18 cellular contexts compared by ENCODE assay signal in the genomic region with DNA sequence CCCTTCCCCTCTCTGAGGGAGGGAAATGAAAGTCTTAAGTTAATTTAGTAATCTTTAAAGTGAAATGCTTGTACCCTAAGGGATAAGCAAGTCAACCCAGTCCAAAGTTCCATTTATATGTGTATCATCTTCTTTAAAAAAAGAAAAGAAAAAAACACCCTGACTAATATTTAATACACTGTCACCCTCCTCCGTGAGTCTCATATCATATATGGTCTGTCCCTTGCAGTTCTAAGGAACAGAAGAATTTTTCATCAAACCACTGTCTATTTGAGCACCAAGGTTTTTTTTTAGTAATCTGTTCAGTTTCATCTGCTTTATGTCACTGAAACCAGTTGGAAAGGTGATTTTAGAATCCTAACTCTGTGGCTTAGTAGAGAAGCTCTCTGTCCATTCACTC. TPM values are rescaled to one million over a fixed set of nuclear protein-coding genes. Genes with fewer than 3 reads are reported as not detected.
DNase-seq lines count a peak whose midpoint lies in the region; ATAC-seq and TF ChIP-seq lines count a peak whose summit lies in the region.
"Had no signal": no experiment of that assay in that cellular context is flagged by ENCODE, and none has a peak within 500 bp of the region (broad histone marks: within the 10 kb centered on the region; RNA-seq: fewer than 3 reads in every experiment).

No MANE protein-coding gene starts in this region.

- ATAC-seq in CD4-positive, CD25-positive, alpha-beta regulatory T cell (ENCODE audit: low read depth in 2 of 2) = no peak
- ATAC-seq: A549, left lobe of liver, mucosa of descending colon had no signal

- no peaks in the 10 kb centered on the region for H3K27me3 ChIP-seq in CD4-positive, CD25-positive, alpha-beta regulatory T cell (ENCODE audit: control insufficient read depth, insufficient read depth, low read length)
- H3K27me3 ChIP-seq in OCI-LY3 (ENCODE audit: low read depth, low read length) = no peaks in the 10 kb centered on the region

- peaks cover 81% of the 10 kb centered on the region for H4K20me1 ChIP-seq in OCI-LY3 (ENCODE audit: insufficient read depth, low read length)

- H3K9me3 Mint-ChIP-seq in activated CD4-positive, alpha-beta T cell treated with anti-CD3 and anti-CD28 coated beads, Interleukin-2, amount 10 ng/mL, durations not matched to agents 24 days and 14 days = no peaks in the 10 kb centered on the region
- no peaks in the 10 kb centered on the region for H3K9me3 Mint-ChIP-seq in CD4-positive, CD25-positive, alpha-beta regulatory T cell
- no peaks in the 10 kb centered on the region for H3K9me3 Mint-ChIP-seq in mesothelial cell of epicardium
- H3K9me3 Mint-ChIP-seq: CD14-positive monocyte had no signal

- peak overlapping the region; percentile 48 for H3K27ac ChIP-seq in CD4-positive, CD25-positive, alpha-beta regulatory T cell (ENCODE audit: insufficient read depth, low read length, poor library complexity, severe bottlenecking)
- peak overlapping the region; percentile 89 for H3K27ac ChIP-seq in OCI-LY3 (ENCODE audit: low read length)

- H3K4me1 ChIP-seq in CD4-positive, CD25-positive, alpha-beta regulatory T cell (ENCODE audit: control insufficient read depth, insufficient read depth, low read length, poor library complexity, severe bottlenecking) = peaks cover 66% of the 10 kb centered on the region
- H3K4me1 ChIP-seq in OCI-LY3 (ENCODE audit: low read length) = peaks cover 100% of the 10 kb centered on the region

- TF ChIP-seq CTCF in OCI-LY3 (IDR thresholded peaks at IDR 0.05; ENCODE audit: low read depth, low read length) = no peak
- no peak for TF ChIP-seq CTCF in mesothelial cell of epicardium (IDR thresholded peaks at IDR 0.05; ENCODE audit: unreplicated experiment)

- H3K4me1 Mint-ChIP-seq in activated CD4-positive, alpha-beta T cell treated with anti-CD3 and anti-CD28 coated beads, Interleukin-2, amount 10 ng/mL, durations not matched to agents 24 days and 14 days = peaks cover 78% of the 10 kb centered on the region
- H3K4me1 Mint-ChIP-seq in CD4-positive, CD25-positive, alpha-beta regulatory T cell = peaks cover 11 to 81% (median 51%) of the 10 kb centered on the region in 4 donors
- H3K4me1 Mint-ChIP-seq in mesothelial cell of epicardium = no peaks in the 10 kb centered on the region

- H3K79me2 ChIP-seq in OCI-LY3 (ENCODE audit: low read length) = peaks cover 97% of the 10 kb centered on the region

- H3K36me3 ChIP-seq in CD4-positive, CD25-positive, alpha-beta regulatory T cell (ENCODE audit: control insufficient read depth, insufficient read depth, low read length) = peaks cover 72% of the 10 kb centered on the region
- peaks cover 65% of the 10 kb centered on the region for H3K36me3 ChIP-seq in OCI-LY3 (replicated peaks; ENCODE audit: low read depth, low read length)

- H3K27me3 Mint-ChIP-seq in activated CD4-positive, alpha-beta T cell treated with anti-CD3 and anti-CD28 coated beads, Interleukin-2, amount 10 ng/mL, durations not matched to agents 24 days and 14 days = no peaks in the 10 kb centered on the region
- H3K27me3 Mint-ChIP-seq in CD4-positive, CD25-positive, alpha-beta regulatory T cell = no peaks in the 10 kb centered on the region
- H3K27me3 Mint-ChIP-seq in mesothelial cell of epicardium (ENCODE audit: low read depth) = no peaks in the 10 kb centered on the region

- peak overlapping the region; percentile 93 for H3K27ac Mint-ChIP-seq in activated CD4-positive, alpha-beta T cell treated with anti-CD3 and anti-CD28 coated beads, Interleukin-2, amount 10 ng/mL, durations not matched to agents 24 days and 14 days
- H3K27ac Mint-ChIP-seq in CD4-positive, CD25-positive, alpha-beta regulatory T cell = peak overlapping the region in 2 of 3 donors; percentile 79 to 91
- H3K27ac Mint-ChIP-seq in mesothelial cell of epicardium = peak overlapping the region; percentile 17

- H3K4me3 Mint-ChIP-seq in activated CD4-positive, alpha-beta T cell treated with anti-CD3 and anti-CD28 coated beads, Interleukin-2, amount 10 ng/mL, durations not matched to agents 24 days and 14 days = peak overlapping the region; percentile 55
- H3K4me3 Mint-ChIP-seq in CD4-positive, CD25-positive, alpha-beta regulatory T cell = peak overlapping the region in 1 of 4 donors; percentile 79
- no peak overlapping the region for H3K4me3 Mint-ChIP-seq in mesothelial cell of epicardium
- H3K4me3 Mint-ChIP-seq: CD14-positive monocyte had no signal

- peak overlapping the region; percentile 81 for H3K4me2 ChIP-seq in OCI-LY3 (ENCODE audit: low read length)
- H3K4me2 ChIP-seq: A549 had no signal

- H2AFZ ChIP-seq in OCI-LY3 (ENCODE audit: low read depth, low read length) = no peak overlapping the region

- DNase-seq in activated CD4-positive, alpha-beta T cell treated with anti-CD3 and anti-CD28 coated beads, Interleukin-2, amount 10 ng/mL, durations not matched to agents 24 days and 14 days = no peak
- DNase-seq in activated CD4-positive, alpha-beta T cell treated with anti-CD3 and anti-CD28 coated beads, Interleukin-2, amount 50 U/mL, for 1 hour = no peak
- no peak for DNase-seq in CD4-positive, CD25-positive, alpha-beta regulatory T cell
- DNase-seq in mesothelial cell of epicardium (ENCODE audit: low spot score in 2 of 2, unreplicated experiment in 2 of 2) = no peak
- DNase-seq in cortex of kidney (lab: John Stamatoyannopoulos, UW) = no peak
- no peak for DNase-seq in SKM-1 (lab: John Stamatoyannopoulos, UW; ENCODE audit: unreplicated experiment)
- DNase-seq in epidermal melanocyte (ENCODE audit: insufficient read length, low spot score) = no peak
- DNase-seq: activated CD4-positive, CD25-positive, alpha-beta regulatory T cell; amniotic stem cell; caudate nucleus; DMS79 treated with DMSO at 0.1 percent for 48 hours; mucosa of descending colon; NCI-H187 treated with DMSO at 0.1 percent for 48 hours; trophoblast cell had no signal

- peak overlapping the region; percentile 51; the same call in 1 of the 2 replicates for H3K9ac ChIP-seq in OCI-LY3 (ENCODE audit: low read length)

- H3K4me3 ChIP-seq in CD4-positive, CD25-positive, alpha-beta regulatory T cell (ENCODE audit: low read depth, low read length) = no peak overlapping the region
- H3K4me3 ChIP-seq in OCI-LY3 (ENCODE audit: low read length) = peak overlapping the region; percentile 51
- H3K4me3 ChIP-seq: A549, mucosa of descending colon had no signal

- intact Hi-C loops in activated CD4-positive, alpha-beta T cell treated with anti-CD3 and anti-CD28 coated beads, Interleukin-2, amount 10 ng/mL, durations not matched to agents 24 days and 14 days (cut with micrococcal nuclease) = loop anchor here (1.0 kb wide), 1 partner anchor 13 kb away; no protein-coding TSS in a partner anchor

- no peaks in the 10 kb centered on the region for H3K9me3 ChIP-seq in CD4-positive, CD25-positive, alpha-beta regulatory T cell (ENCODE audit: control insufficient read depth in 2 of 2, low read length in 2 of 2)
- H3K9me3 ChIP-seq in OCI-LY3 (ENCODE audit: insufficient read depth, low read length) = no peaks in the 10 kb centered on the region
- H3K9me3 ChIP-seq: A549, mucosa of descending colon had no signal

- H3K36me3 Mint-ChIP-seq in activated CD4-positive, alpha-beta T cell treated with anti-CD3 and anti-CD28 coated beads, Interleukin-2, amount 10 ng/mL, durations not matched to agents 24 days and 14 days (ENCODE audit: low read depth) = peaks cover 81% of the 10 kb centered on the region
- peaks cover 25% of the 10 kb centered on the region for H3K36me3 Mint-ChIP-seq in CD4-positive, CD25-positive, alpha-beta regulatory T cell
- H3K36me3 Mint-ChIP-seq in mesothelial cell of epicardium = peaks cover 13% of the 10 kb centered on the region

RNA-seq across cellular contexts. Expression of a gene that starts 15.2 kb away (rescaled TPM):
- total RNA-seq in activated CD4-positive, alpha-beta T cell treated with anti-CD3 and anti-CD28 coated beads, Interleukin-2, amount 10 ng/mL, durations not matched to agents 24 days and 14 days = 345 and 360 TPM in 2 replicates
- total RNA-seq in CD4-positive, CD25-positive, alpha-beta regulatory T cell = 259 TPM
- 10 to 100 TPM; 46.9 to 71.5 (median 59.8) TPM for polyA plus RNA-seq in CD4-positive, CD25-positive, alpha-beta regulatory T cell
- 80.4 to 84.1 TPM (median 81.8 TPM) in 3 replicates for total RNA-seq in mesothelial cell of epicardium

RNA-seq across cellular contexts. Expression of a gene that starts 45.2 kb away (rescaled TPM):
- total RNA-seq in activated CD4-positive, alpha-beta T cell treated with anti-CD3 and anti-CD28 coated beads, Interleukin-2, amount 10 ng/mL, durations not matched to agents 24 days and 14 days = not detected in 2 replicates
- total RNA-seq in CD4-positive, CD25-positive, alpha-beta regulatory T cell = 1.2 TPM
- polyA plus RNA-seq in CD4-positive, CD25-positive, alpha-beta regulatory T cell = 1 to 10 TPM in 2 of 4 donors, under 1 TPM in 2; 0.52 to 1.3 (median 0.81) TPM
- total RNA-seq in mesothelial cell of epicardium = 2.0 to 2.6 TPM (median 2.4 TPM) in 3 replicates

Comparison
In these comparisons a context has a peak if more than half of its experiments do, and no peak if none do; other contexts are left out.
1. H3K27ac Mint-ChIP-seq: peak in every context shown above with its lines; median percentile 93 in activated CD4-positive, alpha-beta T cell treated with anti-CD3 and anti-CD28 coated beads, Interleukin-2, amount 10 ng/mL, durations not matched to agents 24 days and 14 days; 85 in CD4-positive, CD25-positive, alpha-beta regulatory T cell; 17 in mesothelial cell of epicardium.